In the genomic region with DNA sequence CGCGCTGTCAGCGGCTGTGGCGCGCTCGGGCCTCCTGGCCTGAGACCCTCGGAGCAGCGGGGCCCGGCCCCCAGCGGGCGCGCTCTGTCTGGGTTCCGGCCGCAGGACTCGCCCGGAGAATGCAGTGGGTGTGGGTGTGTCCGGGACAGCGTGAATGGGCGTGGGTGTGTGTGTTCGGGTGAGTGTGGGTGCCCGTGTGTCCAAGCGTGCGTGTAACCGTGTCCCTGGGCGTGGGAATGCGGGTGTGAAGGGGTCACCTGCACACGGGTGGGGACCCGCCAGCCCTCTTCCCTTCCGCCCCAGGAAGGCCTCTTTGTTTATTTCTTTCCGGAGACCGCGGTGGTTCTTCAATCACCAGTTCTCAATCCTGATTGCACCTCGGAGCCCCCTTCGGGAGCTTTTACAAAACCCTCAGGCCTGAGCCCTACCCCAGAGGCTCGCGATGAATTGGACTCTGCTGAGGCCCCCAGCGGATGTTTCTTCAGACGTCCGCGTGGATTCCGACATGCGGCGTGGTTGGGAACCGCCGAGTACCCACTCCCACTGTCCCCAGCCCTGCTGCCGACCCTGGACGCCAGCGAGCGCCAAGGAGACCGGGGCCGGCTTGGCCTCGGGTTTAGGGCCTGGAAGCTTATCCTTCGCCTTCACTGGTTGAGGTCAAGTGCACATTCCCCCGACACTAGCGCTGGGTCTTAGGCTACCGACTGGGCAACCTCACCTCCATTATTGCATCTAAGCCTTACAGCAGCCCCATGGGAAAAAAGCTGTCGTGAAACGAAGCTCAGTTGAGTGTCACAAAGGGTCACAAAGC, we compare ENCODE assay signal across 8 cellular contexts. TPM values are rescaled to one million over a fixed set of nuclear protein-coding genes. Genes with fewer than 3 reads are reported as not detected.
DNase-seq lines count a peak whose midpoint lies in the region; ATAC-seq lines count a peak whose summit lies in the region.

No MANE protein-coding gene starts in this region.

- ATAC-seq in stimulated activated naive CD8-positive, alpha-beta T cell treated with anti-CD3 and anti-CD28 coated beads, Interleukin-15, amount 100 ng/mL, for 72 hours: peak; percentile 18
- ATAC-seq in GM21717 (IDR thresholded peaks at IDR 0.05; ENCODE audit: unreplicated experiment): no peak

- no peak for DNase-seq in activated CD4-positive, alpha-beta T cell treated with anti-CD3 and anti-CD28 coated beads, Interleukin-2, amount 10 ng/mL, durations not matched to agents 7 days and 5 days
- DNase-seq in activated CD4-positive, alpha-beta T cell treated with anti-CD3 and anti-CD28 coated beads for 1 hour: no peak
- DNase-seq in iPS-NIHi11 (ENCODE audit: low spot score) (peak; percentile 52), foreskin melanocyte (no peak), SW 1271 (lab: John Stamatoyannopoulos, UW) (no peak)
- no peak for DNase-seq in stimulated activated naive CD8-positive, alpha-beta T cell treated with anti-CD3 and anti-CD28 coated beads, Interleukin-15, amount 100 ng/mL, for 72 hours

- no peaks in the 10 kb centered on the region for H3K9me3 Mint-ChIP-seq in activated CD4-positive, alpha-beta T cell treated with anti-CD3 and anti-CD28 coated beads, Interleukin-2, amount 10 ng/mL, durations not matched to agents 7 days and 5 days
- H3K9me3 Mint-ChIP-seq in activated naive CD8-positive, alpha-beta T cell (ENCODE audit: low read depth): no peaks in the 10 kb centered on the region
- H3K9me3 Mint-ChIP-seq in stimulated activated naive CD8-positive, alpha-beta T cell treated with anti-CD3 and anti-CD28 coated beads, Interleukin-15, amount 100 ng/mL, for 72 hours: no peaks in the 10 kb centered on the region

- no peak overlapping the region for H3K27ac Mint-ChIP-seq in activated CD4-positive, alpha-beta T cell treated with anti-CD3 and anti-CD28 coated beads, Interleukin-2, amount 10 ng/mL, durations not matched to agents 7 days and 5 days
- no peak overlapping the region for H3K27ac Mint-ChIP-seq in activated naive CD8-positive, alpha-beta T cell
- peak overlapping the region in 1 of 2 donors; percentile 42 for H3K27ac Mint-ChIP-seq in stimulated activated naive CD8-positive, alpha-beta T cell treated with anti-CD3 and anti-CD28 coated beads, Interleukin-15, amount 100 ng/mL, for 72 hours

- H3K4me1 Mint-ChIP-seq in activated CD4-positive, alpha-beta T cell treated with anti-CD3 and anti-CD28 coated beads, Interleukin-2, amount 10 ng/mL, durations not matched to agents 7 days and 5 days: peaks cover 17% of the 10 kb centered on the region
- H3K4me1 Mint-ChIP-seq in activated naive CD8-positive, alpha-beta T cell (ENCODE audit: low read depth): peaks cover 18% of the 10 kb centered on the region
- H3K4me1 Mint-ChIP-seq in stimulated activated naive CD8-positive, alpha-beta T cell treated with anti-CD3 and anti-CD28 coated beads, Interleukin-15, amount 100 ng/mL, for 72 hours: peaks cover 27% of the 10 kb centered on the region

- no peaks in the 10 kb centered on the region for H3K36me3 Mint-ChIP-seq in activated CD4-positive, alpha-beta T cell treated with anti-CD3 and anti-CD28 coated beads, Interleukin-2, amount 10 ng/mL, durations not matched to agents 7 days and 5 days (ENCODE audit: low read depth)
- no peaks in the 10 kb centered on the region for H3K36me3 Mint-ChIP-seq in activated naive CD8-positive, alpha-beta T cell

- H3K4me3 Mint-ChIP-seq in activated CD4-positive, alpha-beta T cell treated with anti-CD3 and anti-CD28 coated beads, Interleukin-2, amount 10 ng/mL, durations not matched to agents 7 days and 5 days: peak overlapping the region; percentile 47
- H3K4me3 Mint-ChIP-seq in activated naive CD8-positive, alpha-beta T cell: peak overlapping the region; percentile 84
- H3K4me3 Mint-ChIP-seq in stimulated activated naive CD8-positive, alpha-beta T cell treated with anti-CD3 and anti-CD28 coated beads, Interleukin-15, amount 100 ng/mL, for 72 hours: peak overlapping the region; percentile 74 to 82

- POLR2A ChIA-PET in activated CD4-positive, alpha-beta T cell treated with anti-CD3 and anti-CD28 coated beads, Interleukin-2, amount 10 ng/mL, durations not matched to agents 7 days and 5 days (lab: Charles Lee): no interaction called here

- CTCF ChIA-PET in activated CD4-positive, alpha-beta T cell treated with anti-CD3 and anti-CD28 coated beads, Interleukin-2, amount 10 ng/mL, durations not matched to agents 7 days and 5 days (lab: Charles Lee): no interaction called here

- peaks cover 73% of the 10 kb centered on the region for H3K27me3 Mint-ChIP-seq in activated CD4-positive, alpha-beta T cell treated with anti-CD3 and anti-CD28 coated beads, Interleukin-2, amount 10 ng/mL, durations not matched to agents 7 days and 5 days
- H3K27me3 Mint-ChIP-seq in activated naive CD8-positive, alpha-beta T cell: peaks cover 37% of the 10 kb centered on the region
- peaks cover 88% of the 10 kb centered on the region for H3K27me3 Mint-ChIP-seq in stimulated activated naive CD8-positive, alpha-beta T cell treated with anti-CD3 and anti-CD28 coated beads, Interleukin-15, amount 100 ng/mL, for 72 hours

RNA-seq across cellular contexts. Expression of a gene that starts 19.3 kb away (rescaled TPM):
- not detected for total RNA-seq in activated CD4-positive, alpha-beta T cell treated with anti-CD3 and anti-CD28 coated beads, Interleukin-2, amount 10 ng/mL, durations not matched to agents 7 days and 5 days
